ENCODE assay signal across 8 cellular contexts in genomic region chr3:51941447-51941797, GRCh38. TPM values are rescaled to one million over a fixed set of nuclear protein-coding genes. Genes with fewer than 3 reads are reported as not detected.
DNase-seq lines count a peak whose midpoint lies in the region; TF ChIP-seq lines count a peak whose summit lies in the region.

No MANE protein-coding gene starts in this region.

- intact Hi-C loops in sigmoid colon (cut with DNase I) = loop anchor here (5.0 to 10.0 kb wide), 5 partner anchors 181 to 1941 kb away; partner anchors contain the start of genes ACTR8, ALAS1 and POC1A

- H3K27me3 ChIP-seq in SJSA1 (replicated peaks) (no peaks in the 10 kb centered on the region), sigmoid colon (no peaks in the 10 kb centered on the region)

- WGBS in sigmoid colon, 2 donors = 0 to 1% methylated on average over 21 of the region's 21 CpGs

- no peak overlapping the region for H3K27ac ChIP-seq in SJSA1
- H3K27ac ChIP-seq in sigmoid colon = peak overlapping the region; percentile 67 to 85 (median 78)

- DNase-seq in GM12864 (ENCODE audit: low read depth) = no peak
- DNase-seq in SJSA1 (ENCODE audit: low read depth in 1 of 2, low spot score in 2 of 2) = no peak
- DNase-seq in fibroblast of the aortic adventitia (ENCODE audit: low read depth) = no peak
- no peak for DNase-seq in sigmoid colon
- DNase-seq in cerebellum (ENCODE audit: low spot score) = no peak
- no peak for DNase-seq in NCI-H2227 (lab: John Stamatoyannopoulos, UW; ENCODE audit: unreplicated experiment)
- DNase-seq in NCI-H1417 (lab: John Stamatoyannopoulos, UW) = no peak
- no peak for DNase-seq in OCI-M1 (lab: John Stamatoyannopoulos, UW)

- H3K4me3 ChIP-seq in GM12864 (ENCODE audit: low read depth, low read length) = peak overlapping the region; percentile 88
- H3K4me3 ChIP-seq in SJSA1 = peak overlapping the region; percentile 58
- peak overlapping the region; percentile 89 for H3K4me3 ChIP-seq in fibroblast of the aortic adventitia (ENCODE audit: low read depth, low read length)
- peak overlapping the region; percentile 61 to 87 (median 75) for H3K4me3 ChIP-seq in sigmoid colon

- H3K36me3 ChIP-seq in SJSA1 (peaks cover 22% of the 10 kb centered on the region), sigmoid colon (peaks cover 14 to 50% (median 17%) of the 10 kb centered on the region in 4 donors)

- TF ChIP-seq EP300 in sigmoid colon (IDR thresholded peaks at IDR 0.05) = no peak

- TF ChIP-seq CTCF in GM12864 (IDR thresholded peaks at IDR 0.05; ENCODE audit: low read depth, low read length, missing control alignments) = no peak
- no peak for TF ChIP-seq CTCF in fibroblast of the aortic adventitia (IDR thresholded peaks at IDR 0.05; ENCODE audit: insufficient read depth, low read length)
- TF ChIP-seq CTCF in sigmoid colon (IDR thresholded peaks at IDR 0.05) = no peak

- peaks cover 21% of the 10 kb centered on the region for H3K4me1 ChIP-seq in SJSA1 (replicated peaks)
- H3K4me1 ChIP-seq in sigmoid colon = peaks cover 0 to 37% (median 33%) of the 10 kb centered on the region in 4 donors

- H3K9me3 ChIP-seq in SJSA1 (replicated peaks) (no peaks in the 10 kb centered on the region), sigmoid colon (no peaks in the 10 kb centered on the region)

- TF ChIP-seq POLR2A in sigmoid colon (IDR thresholded peaks at IDR 0.05) = no peak

RNA-seq across cellular contexts. Expression of gene RRP9, which starts 0.3 kb away (rescaled TPM):
- 41.0 and 45.5 TPM in 2 replicates for total RNA-seq in SJSA1 (2014; rRNA removed; shearing (Covaris generic))
- total RNA-seq in fibroblast of the aortic adventitia (ENCODE audit: low replicate concordance) (16.3 and 16.9 TPM in 2 replicates), sigmoid colon (10 to 100 TPM in 3 of 4 donors, 1 to 10 TPM in 1; 6.4 to 13.3 (median 12.4) TPM), cerebellum (7.7 TPM)
- 10 to 100 TPM; 10.2 to 29.0 (median 13.8) TPM for polyA plus RNA-seq in sigmoid colon

RNA-seq across cellular contexts. Expression of gene PARP3, which starts 0.7 kb away (rescaled TPM):
- 14.7 and 17.9 TPM in 2 replicates for total RNA-seq in SJSA1 (2014; rRNA removed; shearing (Covaris generic))
- total RNA-seq in fibroblast of the aortic adventitia (ENCODE audit: low replicate concordance) = 14.6 and 27.1 TPM in 2 replicates
- total RNA-seq in sigmoid colon = 10 to 100 TPM; 22.4 to 35.8 (median 26.7) TPM
- 10 to 100 TPM in 2 of 3 donors, 1 to 10 TPM in 1; 9.0 to 26.3 (median 12.3) TPM for polyA plus RNA-seq in sigmoid colon
- total RNA-seq in cerebellum = 2.4 TPM

RNA-seq across cellular contexts. Expression of gene GPR62, which starts 13.8 kb away (rescaled TPM):
- total RNA-seq in SJSA1 (2014; rRNA removed; shearing (Covaris generic)) = not detected in 2 replicates
- total RNA-seq in fibroblast of the aortic adventitia (ENCODE audit: low replicate concordance) (0.09 TPM in 1 of 2 replicates, not detected in the other), sigmoid colon (1 to 10 TPM in 1 of 4 donors, under 1 TPM in 1, not detected in 2; 0.71 to 1.1 TPM), cerebellum (0.18 TPM)
- under 1 TPM in 1 of 3 donors, not detected in 2; 0.03 TPM for polyA plus RNA-seq in sigmoid colon

RNA-seq across cellular contexts. Expression of gene PCBP4, which starts 25.8 kb away (rescaled TPM):
- 75.3 and 138 TPM in 2 replicates for total RNA-seq in SJSA1 (2014; rRNA removed; shearing (Covaris generic))
- 19.0 and 33.3 TPM in 2 replicates for total RNA-seq in fibroblast of the aortic adventitia (ENCODE audit: low replicate concordance)
- 100 to 1,000 TPM; 256 to 292 (median 268) TPM for total RNA-seq in sigmoid colon
- polyA plus RNA-seq in sigmoid colon = 10 to 100 TPM; 15.6 to 19.8 (median 17.3) TPM
- total RNA-seq in cerebellum = 55.5 TPM

RNA-seq across cellular contexts. Expression of gene ABHD14B, which starts 32.4 kb away (rescaled TPM):
- 26.6 and 31.0 TPM in 2 replicates for total RNA-seq in SJSA1 (2014; rRNA removed; shearing (Covaris generic))
- total RNA-seq in fibroblast of the aortic adventitia (ENCODE audit: low replicate concordance) (11.0 and 36.3 TPM in 2 replicates), sigmoid colon (10 to 100 TPM; 48.5 to 72.4 (median 51.7) TPM), cerebellum (3.9 TPM)
- 100 to 1,000 TPM in 2 of 3 donors, 10 to 100 TPM in 1; 62.4 to 117 (median 105) TPM for polyA plus RNA-seq in sigmoid colon
